In genomic region chr1:154760469-154760933, GRCh38 we compare ENCODE assay signal across 8 cellular contexts.
DNase-seq lines count a peak whose midpoint lies in the region; ATAC-seq and TF ChIP-seq lines count a peak whose summit lies in the region.

No MANE protein-coding gene starts in this region.

- peak overlapping the region; percentile 88 for H3K4me2 ChIP-seq in OCI-LY1 (ENCODE audit: low read length)

- no peaks in the 10 kb centered on the region for H3K36me3 Mint-ChIP-seq in activated T-helper 2 cell treated with anti-CD3 and anti-CD28 coated beads, Interferon-gamma antibody, Interleukin-2, Interleukin-4, amounts not matched to agents 10 μg/mL and 5 μg/mL and 100 μg/mL, durations not matched to agents 14 hours and 24 hours and 36 hours (ENCODE audit: low read depth)

- intact Hi-C loops in activated T-helper 2 cell treated with anti-CD3 and anti-CD28 coated beads, Interferon-gamma antibody, Interleukin-2, Interleukin-4, amounts not matched to agents 10 μg/mL and 5 μg/mL and 100 μg/mL, durations not matched to agents 14 hours and 24 hours and 36 hours (cut with micrococcal nuclease), result loop anchor here (1.0 kb wide), 1 partner anchor 91 kb away; no protein-coding TSS in a partner anchor
- intact Hi-C loops in posterior vena cava (cut with DNase I), result no loop called here
- intact Hi-C loops in upper lobe of right lung (cut with DNase I), result no loop called here

- no peaks in the 10 kb centered on the region for H3K79me2 ChIP-seq in OCI-LY1 (ENCODE audit: insufficient read depth, low read length)

- H3K4me3 Mint-ChIP-seq in activated T-helper 2 cell treated with anti-CD3 and anti-CD28 coated beads, Interferon-gamma antibody, Interleukin-2, Interleukin-4, amounts not matched to agents 10 μg/mL and 5 μg/mL and 100 μg/mL, durations not matched to agents 14 hours and 24 hours and 36 hours (ENCODE audit: low read depth), result peak overlapping the region; percentile 74

- H3K27me3 ChIP-seq in OCI-LY1 (ENCODE audit: insufficient read depth, low read length) (no peaks in the 10 kb centered on the region), gastroesophageal sphincter (peaks cover 46% of the 10 kb centered on the region), upper lobe of right lung (peaks cover 19% of the 10 kb centered on the region)

- 20 to 51% methylated on average over 1 to 7 of the region's 54 CpGs for WGBS in gastroesophageal sphincter (ENCODE audit: low coverage in 1 of 2), 2 donors

- H3K4me1 ChIP-seq in OCI-LY1 (ENCODE audit: insufficient read depth, low read length, severe bottlenecking) (peaks cover 10% of the 10 kb centered on the region), gastroesophageal sphincter (peaks cover 0 to 10% (median 3%) of the 10 kb centered on the region in 3 donors), upper lobe of right lung (peaks cover 11% of the 10 kb centered on the region)

- peak overlapping the region; percentile 58 for H3K4me3 ChIP-seq in OCI-LY1 (ENCODE audit: low read depth, low read length, poor library complexity, severe bottlenecking)
- peak overlapping the region in 1 of 2 donors; percentile 46 for H3K4me3 ChIP-seq in gastroesophageal sphincter
- H3K4me3 ChIP-seq in upper lobe of right lung, result peak overlapping the region; percentile 42

- no peak overlapping the region for H2AFZ ChIP-seq in OCI-LY1 (ENCODE audit: low read length)

- no peaks in the 10 kb centered on the region for H4K20me1 ChIP-seq in OCI-LY1 (ENCODE audit: insufficient read depth, low read length)

- H3K27ac ChIP-seq in OCI-LY1 (ENCODE audit: low read depth, low read length, poor library complexity, severe bottlenecking) (no peak overlapping the region), gastroesophageal sphincter (peak overlapping the region in 1 of 4 donors; percentile 42), upper lobe of right lung (no peak overlapping the region)

- TF ChIP-seq POLR2A in gastroesophageal sphincter (IDR thresholded peaks at IDR 0.05), result no peak

- H3K27ac Mint-ChIP-seq in activated T-helper 2 cell treated with anti-CD3 and anti-CD28 coated beads, Interferon-gamma antibody, Interleukin-2, Interleukin-4, amounts not matched to agents 10 μg/mL and 5 μg/mL and 100 μg/mL, durations not matched to agents 14 hours and 24 hours and 36 hours, result peak overlapping the region; percentile 95

- TF ChIP-seq EP300 in gastroesophageal sphincter (IDR thresholded peaks at IDR 0.05), result no peak

- ATAC-seq in gastroesophageal sphincter (peak; percentile 74), upper lobe of right lung (peak; percentile 98), GM21390 (IDR thresholded peaks at IDR 0.05; ENCODE audit: unreplicated experiment) (no peak), HG03457 (IDR thresholded peaks at IDR 0.05; ENCODE audit: unreplicated experiment) (no peak)

- H3K9me2 ChIP-seq in OCI-LY1 (ENCODE audit: low read depth, low read length), result no peaks in the 10 kb centered on the region

- H3K36me3 ChIP-seq in OCI-LY1 (ENCODE audit: insufficient read depth, low read length) (peaks cover 22% of the 10 kb centered on the region; the same call in 1 of the 2 replicates), gastroesophageal sphincter (no peaks in the 10 kb centered on the region), upper lobe of right lung (no peaks in the 10 kb centered on the region)

- H3K9ac ChIP-seq in OCI-LY1 (ENCODE audit: low read length), result peak overlapping the region; percentile 48; the same call in 1 of the 2 replicates

- H3K4me1 Mint-ChIP-seq in activated T-helper 2 cell treated with anti-CD3 and anti-CD28 coated beads, Interferon-gamma antibody, Interleukin-2, Interleukin-4, amounts not matched to agents 10 μg/mL and 5 μg/mL and 100 μg/mL, durations not matched to agents 14 hours and 24 hours and 36 hours (ENCODE audit: low read depth), result peaks cover 47% of the 10 kb centered on the region

- TF ChIP-seq CTCF in GM20000 (IDR thresholded peaks at IDR 0.05; ENCODE audit: extremely low read depth, missing control alignments) (peak; percentile 66), OCI-LY1 (IDR thresholded peaks at IDR 0.05; ENCODE audit: low read length) (peak; percentile 87), gastroesophageal sphincter (IDR thresholded peaks at IDR 0.05) (peak; percentile 56 to 92 (median 68)), upper lobe of right lung (IDR thresholded peaks at IDR 0.05) (peak; percentile 77)

- no peaks in the 10 kb centered on the region for H3F3A ChIP-seq in OCI-LY1 (ENCODE audit: insufficient read depth, low read length)

- H3K9me3 ChIP-seq in OCI-LY1 (ENCODE audit: low read length), result no peaks in the 10 kb centered on the region
- no peaks in the 10 kb centered on the region for H3K9me3 ChIP-seq in gastroesophageal sphincter
- H3K9me3 ChIP-seq in upper lobe of right lung, result no peaks in the 10 kb centered on the region

- no peaks in the 10 kb centered on the region for H3K9me3 Mint-ChIP-seq in activated T-helper 2 cell treated with anti-CD3 and anti-CD28 coated beads, Interferon-gamma antibody, Interleukin-2, Interleukin-4, amounts not matched to agents 10 μg/mL and 5 μg/mL and 100 μg/mL, durations not matched to agents 14 hours and 24 hours and 36 hours

- H3K27me3 Mint-ChIP-seq in activated T-helper 2 cell treated with anti-CD3 and anti-CD28 coated beads, Interferon-gamma antibody, Interleukin-2, Interleukin-4, amounts not matched to agents 10 μg/mL and 5 μg/mL and 100 μg/mL, durations not matched to agents 14 hours and 24 hours and 36 hours (ENCODE audit: low read depth), result peaks cover 16% of the 10 kb centered on the region

- DNase-seq in GM20000 (ENCODE audit: low spot score) (peak; percentile 90), posterior vena cava (ENCODE audit: low spot score) (peak; percentile 83), upper lobe of right lung (peak; percentile 91)
- DNase-seq in activated T-helper 2 cell treated with anti-CD3 and anti-CD28 coated beads, Interferon-gamma antibody, Interleukin-2, Interleukin-4, amounts not matched to agents 10 μg/mL and 5 μg/mL and 100 μg/mL, durations not matched to agents 14 hours and 24 hours and 36 hours (ENCODE audit: low spot score), result peak; percentile 72

Comparison
In these comparisons a context has a peak if more than half of its experiments do, and no peak if none do; other contexts are left out.
1. ATAC-seq: peak in gastroesophageal sphincter (single experiment) and upper lobe of right lung (single experiment); none in GM21390 (single experiment) and HG03457 (single experiment).
2. Peak in every context shown above with its lines, with median percentiles within 50 percentile points of each other: DNase-seq and CTCF ChIP-seq.